Comparison of ENCODE assay signal across 15 cellular contexts in the genomic region with DNA sequence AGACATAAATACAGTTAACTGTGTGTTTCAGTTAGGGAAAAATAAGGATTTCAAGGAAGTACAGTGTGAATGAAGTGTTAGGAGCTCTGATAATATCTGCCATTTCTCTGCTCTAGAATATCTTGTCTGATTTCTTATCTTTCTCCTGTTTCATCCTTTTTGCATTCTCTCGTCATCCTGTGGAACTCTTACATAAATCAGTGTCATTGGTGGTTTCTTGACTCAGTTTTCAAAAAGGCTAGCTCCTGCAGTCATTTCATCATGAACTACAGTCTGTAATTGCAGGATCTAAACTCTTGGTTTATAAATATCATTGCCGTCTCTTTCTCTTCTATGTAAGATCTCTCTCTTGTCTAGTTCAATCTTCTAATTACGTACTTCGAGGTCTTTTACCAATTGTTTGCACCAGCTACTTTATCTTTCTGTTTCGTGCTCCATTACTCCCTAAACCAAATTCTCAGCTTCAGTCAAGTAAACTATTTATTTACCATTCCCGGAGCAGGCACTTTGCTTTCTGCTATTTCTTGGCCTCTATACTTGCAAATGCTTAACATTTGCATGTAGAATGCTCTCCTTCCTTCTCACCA.
A peak's percentile ranks its signal among the peaks of the same experiment; 100 is the strongest.
DNase-seq lines count a peak whose midpoint lies in the region; ATAC-seq and TF ChIP-seq lines count a peak whose summit lies in the region.
"Had no signal": no experiment of that assay in that cellular context is flagged by ENCODE, and none has a peak within 500 bp of the region (broad histone marks: within the 10 kb centered on the region; RNA-seq: fewer than 3 reads in every experiment).

No MANE protein-coding gene starts in this region.

- H3K4me1 ChIP-seq in GM23338 (ENCODE audit: insufficient read depth) (peaks cover 42% of the 10 kb centered on the region), neural progenitor cell (peaks cover 35% of the 10 kb centered on the region), adrenal gland (replicated peaks in 1 of 2) (no peaks in the 10 kb centered on the region), heart left ventricle (no peaks in the 10 kb centered on the region)

- H3K9me3 Mint-ChIP-seq in GM23338 = no peaks in the 10 kb centered on the region
- H3K9me3 Mint-ChIP-seq in neural progenitor cell = no peaks in the 10 kb centered on the region
- H3K9me3 Mint-ChIP-seq: IgD-negative memory B cell had no signal

- H3K9me3 ChIP-seq in neural progenitor cell (ENCODE audit: low read depth) = no peaks in the 10 kb centered on the region
- no peaks in the 10 kb centered on the region for H3K9me3 ChIP-seq in adrenal gland (replicated peaks in 1 of 3)
- no peaks in the 10 kb centered on the region for H3K9me3 ChIP-seq in heart left ventricle

- H2AFZ ChIP-seq in GM23338 = no peak overlapping the region
- H2AFZ ChIP-seq in neural progenitor cell (replicated peaks) = no peak overlapping the region

- 64 to 74% (median 67%) methylated on average over 6 of the region's 6 CpGs for WGBS in adrenal gland, 4 donors
- WGBS in heart left ventricle, 4 donors = 62 to 67% (median 65%) methylated on average over 6 of the region's 6 CpGs

- peak; percentile 21; the same call in 1 of the 3 replicates for ATAC-seq in GM23338
- ATAC-seq in HG03039 (IDR thresholded peaks at IDR 0.05; ENCODE audit: unreplicated experiment) = no peak
- no peak for ATAC-seq in heart left ventricle

- TF ChIP-seq POLR2A in adrenal gland (IDR thresholded peaks at IDR 0.05) (no peak), heart left ventricle (IDR thresholded peaks at IDR 0.05) (no peak)

- H4K20me1 ChIP-seq in GM23338 (replicated peaks; ENCODE audit: insufficient read depth) = no peaks in the 10 kb centered on the region
- H4K20me1 ChIP-seq in neural progenitor cell (ENCODE audit: low read depth) = peaks cover 44% of the 10 kb centered on the region

- peak overlapping the region; percentile 90 for H3K27ac ChIP-seq in GM23338 (ENCODE audit: low read depth)
- no peak overlapping the region for H3K27ac ChIP-seq in neural progenitor cell
- H3K27ac ChIP-seq in adrenal gland = no peak overlapping the region
- H3K27ac ChIP-seq in heart left ventricle = no peak overlapping the region
- H3K27ac ChIP-seq: C4-2B had no signal

- H3K4me1 Mint-ChIP-seq in GM23338 (peaks cover 15% of the 10 kb centered on the region), neural progenitor cell (peaks cover 9% of the 10 kb centered on the region)
- H3K4me1 Mint-ChIP-seq: IgD-negative memory B cell had no signal

- no peak for TF ChIP-seq CTCF in GM23338 (conservative IDR thresholded peaks at IDR 0.05; ENCODE audit: low read depth in 2 of 2)
- no peak for TF ChIP-seq CTCF in fibroblast of villous mesenchyme (IDR thresholded peaks at IDR 0.05; ENCODE audit: insufficient read depth, low read depth, low read length)
- no peak for TF ChIP-seq CTCF in neural progenitor cell (IDR thresholded peaks at IDR 0.05)
- no peak for TF ChIP-seq CTCF in adrenal gland (IDR thresholded peaks at IDR 0.05)
- no peak for TF ChIP-seq CTCF in heart left ventricle (IDR thresholded peaks at IDR 0.05)

- H3K27me3 ChIP-seq in GM23338 (ENCODE audit: insufficient read depth) (no peaks in the 10 kb centered on the region), neural progenitor cell (no peaks in the 10 kb centered on the region), adrenal gland (no peaks in the 10 kb centered on the region), heart left ventricle (no peaks in the 10 kb centered on the region)

- H3K9me2 ChIP-seq in GM23338 (ENCODE audit: insufficient read depth) = no peaks in the 10 kb centered on the region

- H3K27ac Mint-ChIP-seq in GM23338 = no peak overlapping the region
- H3K27ac Mint-ChIP-seq in neural progenitor cell = no peak overlapping the region
- H3K27ac Mint-ChIP-seq: IgD-negative memory B cell had no signal

- H3K36me3 Mint-ChIP-seq in GM23338 (ENCODE audit: low read depth) (no peaks in the 10 kb centered on the region), neural progenitor cell (no peaks in the 10 kb centered on the region)
- H3K36me3 Mint-ChIP-seq: IgD-negative memory B cell had no signal

- DNase-seq in GM23338 (ENCODE audit: low spot score) = no peak
- peak; percentile 57 for DNase-seq in NCI-H69 (lab: John Stamatoyannopoulos, UW)
- DNase-seq in fibroblast of villous mesenchyme (ENCODE audit: low read depth) = peak; percentile 7
- DNase-seq in neural progenitor cell (ENCODE audit: low spot score) = no peak
- no peak for DNase-seq in activated CD4-positive, alpha-beta T cell treated with anti-CD3 and anti-CD28 coated beads for 48 hours
- DNase-seq in adrenal gland = no peak
- no peak for DNase-seq in heart left ventricle
- DNase-seq: NCI-H187 treated with DMSO at 0.1 percent for 48 hours; NCI-H2171; NCI-H446; NK-92 treated with Interleukin-12 subunit alpha and Interleukin-12 subunit beta, amount 100 ng/mL, for 24 hours; SIG-M5 had no signal

- H3K36me3 ChIP-seq in GM23338 (ENCODE audit: insufficient read depth) (no peaks in the 10 kb centered on the region), neural progenitor cell (no peaks in the 10 kb centered on the region), adrenal gland (replicated peaks in 1 of 2) (no peaks in the 10 kb centered on the region), heart left ventricle (no peaks in the 10 kb centered on the region)

- H3F3A ChIP-seq in GM23338 (replicated peaks; ENCODE audit: low read depth) (no peaks in the 10 kb centered on the region; the same call in 1 of the 2 replicates), neural progenitor cell (ENCODE audit: low read depth) (peaks cover 27% of the 10 kb centered on the region)

- intact Hi-C loops in adrenal gland (cut with DNase I) = no loop called here
- intact Hi-C loops in heart left ventricle (cut with DNase I) = no loop called here

- H3K4me3 ChIP-seq in GM23338 (peak overlapping the region; percentile 35), fibroblast of villous mesenchyme (ENCODE audit: low read depth, low read length) (no peak overlapping the region), neural progenitor cell (no peak overlapping the region), adrenal gland (no peak overlapping the region), heart left ventricle (no peak overlapping the region)

- H3K4me3 Mint-ChIP-seq in GM23338 (no peak overlapping the region), neural progenitor cell (no peak overlapping the region)
- H3K4me3 Mint-ChIP-seq: IgD-negative memory B cell had no signal

- peaks cover 70% of the 10 kb centered on the region for H3K79me2 ChIP-seq in GM23338 (replicated peaks; ENCODE audit: insufficient read depth)
- peaks cover 87% of the 10 kb centered on the region for H3K79me2 ChIP-seq in neural progenitor cell (ENCODE audit: low read depth)

- H3K9ac ChIP-seq in neural progenitor cell = no peak overlapping the region

- no peaks in the 10 kb centered on the region for H3K27me3 Mint-ChIP-seq in GM23338 (ENCODE audit: insufficient read depth, low read depth, poor library complexity)
- H3K27me3 Mint-ChIP-seq in neural progenitor cell (ENCODE audit: insufficient read depth, low read depth) = peaks cover 3% of the 10 kb centered on the region
- H3K27me3 Mint-ChIP-seq: IgD-negative memory B cell had no signal

- peak overlapping the region; percentile 69 for H3K4me2 ChIP-seq in GM23338
- peak overlapping the region; percentile 64 for H3K4me2 ChIP-seq in neural progenitor cell

TF ChIP-seq in GM23338, 12 proteins besides CTCF, POLR2A, EP300 and RAD21 (continues in another document):
- TF ChIP-seq ZNF331 (CRISPR knock-in tag; IDR thresholded peaks at IDR 0.05; ENCODE audit: low read depth) (no peak), POLR2AphosphoS5 (IDR thresholded peaks at IDR 0.05; ENCODE audit: low read depth) (no peak), STAT1 (IDR thresholded peaks at IDR 0.05; ENCODE audit: unreplicated experiment) (no peak), EZH2 (IDR thresholded peaks at IDR 0.05; ENCODE audit: low read depth, unreplicated experiment) (no peak)

Comparison
In these comparisons a context has a peak if more than half of its experiments do, and no peak if none do; other contexts are left out.
1. DNase-seq: peak in NCI-H69 (single experiment) and fibroblast of villous mesenchyme (single experiment); none in GM23338 (single experiment), neural progenitor cell (single experiment), activated CD4-positive, alpha-beta T cell treated with anti-CD3 and anti-CD28 coated beads for 48 hours (single experiment), adrenal gland (0 of 7) and heart left ventricle (0 of 5).